In the genomic region with DNA sequence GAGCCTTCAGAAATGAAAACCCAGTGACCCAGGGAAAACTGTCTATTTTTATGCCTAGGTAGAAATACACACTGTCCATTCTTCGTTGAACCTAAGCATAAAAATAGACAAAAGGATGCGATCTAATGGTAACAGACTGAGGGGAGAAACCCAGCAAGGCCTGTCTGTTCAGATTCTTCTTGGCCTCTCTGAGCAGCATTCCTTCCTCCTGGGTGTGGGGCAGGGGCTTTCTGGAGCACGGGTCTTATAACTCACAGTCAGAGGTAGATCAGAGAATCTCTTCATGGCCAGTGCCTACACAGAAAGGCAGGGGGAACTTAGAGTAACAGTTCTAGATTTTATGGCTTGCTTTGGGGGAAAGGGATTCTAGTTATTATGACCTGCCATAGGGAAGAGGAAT, we compare ENCODE assay signal across 16 cellular contexts. TPM values are rescaled to one million over a fixed set of nuclear protein-coding genes. Genes with fewer than 3 reads are reported as not detected.
DNase-seq lines count a peak whose midpoint lies in the region; ATAC-seq and TF ChIP-seq lines count a peak whose summit lies in the region.
"Had no signal": no experiment of that assay in that cellular context is flagged by ENCODE, and none has a peak within 500 bp of the region (broad histone marks: within the 10 kb centered on the region; RNA-seq: fewer than 3 reads in every experiment).

No MANE protein-coding gene starts in this region.

- TF ChIP-seq CTCF in left lung (IDR thresholded peaks at IDR 0.05) = no peak
- TF ChIP-seq CTCF in heart right ventricle (IDR thresholded peaks at IDR 0.05) = no peak
- TF ChIP-seq CTCF in CD14-positive monocyte (IDR thresholded peaks at IDR 0.05) = no peak

- WGBS in heart right ventricle, 2 donors = 65 to 71% methylated on average over 3 of the region's 3 CpGs

- H3K4me3 ChIP-seq in left lung (no peak overlapping the region), heart right ventricle (no peak overlapping the region)
- H3K4me3 ChIP-seq: heart left ventricle, mucosa of descending colon, Peyer's patch had no signal

- H3K4me1 Mint-ChIP-seq in T-helper 17 cell (peaks cover 40% of the 10 kb centered on the region), CD14-positive monocyte (peaks cover 31% of the 10 kb centered on the region)
- peaks cover 30 to 53% of the 10 kb centered on the region in 2 donors for H3K4me1 Mint-ChIP-seq in stimulated activated naive B cell treated with anti-CD40 and anti-IgM and Interleukin-4, amounts not matched to agents 10 μg/mL and 1 μg/mL and 100 μg/mL, for 72 hours

- H3K27ac Mint-ChIP-seq in T-helper 17 cell = no peak overlapping the region
- H3K27ac Mint-ChIP-seq in stimulated activated naive B cell treated with anti-CD40 and anti-IgM and Interleukin-4, amounts not matched to agents 10 μg/mL and 1 μg/mL and 100 μg/mL, for 72 hours = peak overlapping the region; percentile 91
- H3K27ac Mint-ChIP-seq in CD14-positive monocyte = peak overlapping the region in 1 of 7 donors; percentile 40

- H3K27me3 Mint-ChIP-seq in T-helper 17 cell (no peaks in the 10 kb centered on the region), CD14-positive monocyte (ENCODE audit: low read depth in 3 of 3) (peaks cover 0 to 3% (median 0%) of the 10 kb centered on the region in 3 donors)
- H3K27me3 Mint-ChIP-seq in stimulated activated naive B cell treated with anti-CD40 and anti-IgM and Interleukin-4, amounts not matched to agents 10 μg/mL and 1 μg/mL and 100 μg/mL, for 72 hours = no peaks in the 10 kb centered on the region

- H3K36me3 Mint-ChIP-seq in T-helper 17 cell (ENCODE audit: low read depth) (no peaks in the 10 kb centered on the region), CD14-positive monocyte (peaks cover 5 to 14% of the 10 kb centered on the region in 2 donors)
- peaks cover 7 to 9% of the 10 kb centered on the region in 2 donors for H3K36me3 Mint-ChIP-seq in stimulated activated naive B cell treated with anti-CD40 and anti-IgM and Interleukin-4, amounts not matched to agents 10 μg/mL and 1 μg/mL and 100 μg/mL, for 72 hours

- H3K4me1 ChIP-seq in left lung = peaks cover 29 to 98% of the 10 kb centered on the region in 2 donors
- H3K4me1 ChIP-seq in heart right ventricle = peaks cover 12 to 84% (median 35%) of the 10 kb centered on the region in 9 donors

- H3K9me3 Mint-ChIP-seq in stimulated activated naive B cell treated with anti-CD40 and anti-IgM and Interleukin-4, amounts not matched to agents 10 μg/mL and 1 μg/mL and 100 μg/mL, for 72 hours = peaks cover 6 to 9% of the 10 kb centered on the region in 2 donors
- H3K9me3 Mint-ChIP-seq in CD14-positive monocyte = peaks cover 4 to 8% (median 6%) of the 10 kb centered on the region in 7 donors

- H3K36me3 ChIP-seq in left lung (no peaks in the 10 kb centered on the region), heart right ventricle (no peaks in the 10 kb centered on the region)
- H3K36me3 ChIP-seq: heart left ventricle, Peyer's patch had no signal

- H3K9me3 ChIP-seq in T-helper 17 cell (ENCODE audit: control insufficient read depth, low read length, poor library complexity, severe bottlenecking) = no peaks in the 10 kb centered on the region
- H3K9me3 ChIP-seq in left lung = no peaks in the 10 kb centered on the region
- peaks cover 0 to 10% (median 0%) of the 10 kb centered on the region in 11 donors for H3K9me3 ChIP-seq in heart right ventricle
- H3K9me3 ChIP-seq: mucosa of descending colon, Peyer's patch had no signal

- peak; percentile 50 for DNase-seq in activated CD8-positive, alpha-beta memory T cell treated with anti-CD3 and anti-CD28 coated beads for 24 hours
- DNase-seq in activated CD8-positive, alpha-beta memory T cell treated with anti-CD3 and anti-CD28 coated beads, Interleukin-2, amount 50 U/mL, for 48 hours = no peak
- DNase-seq in T-helper 17 cell (no peak), left lung (no peak), heart right ventricle (no peak), CD14-positive monocyte (ENCODE audit: low spot score) (no peak)
- no peak for DNase-seq in stimulated activated naive B cell treated with anti-CD40 and anti-IgM and Interleukin-4, amounts not matched to agents 10 μg/mL and 1 μg/mL and 100 μg/mL, for 72 hours
- DNase-seq: activated CD4-positive, CD25-positive, alpha-beta regulatory T cell; activated T-cell treated with anti-CD3 and anti-CD28 coated beads, Interleukin-2, amount 50 U/mL, for 48 hours; cortex of kidney; heart left ventricle; mucosa of descending colon; NCI-H1436 treated with DMSO at 0.1 percent for 48 hours; Peyer's patch; stimulated activated CD4-positive, alpha-beta T cell treated with anti-CD3 and anti-CD28 coated beads, Interleukin-15, amount 100 ng/mL, for 24 hours had no signal

- H3K27me3 ChIP-seq in left lung (no peaks in the 10 kb centered on the region), heart right ventricle (no peaks in the 10 kb centered on the region)
- H3K27me3 ChIP-seq: heart left ventricle, Peyer's patch had no signal

- peak overlapping the region; percentile 2 to 95 for H3K27ac ChIP-seq in left lung
- peak overlapping the region in 2 of 10 donors; percentile 90 to 92 for H3K27ac ChIP-seq in heart right ventricle

- ATAC-seq in T-helper 17 cell (no peak), left lung (no peak), GM19395 (IDR thresholded peaks at IDR 0.05; ENCODE audit: unreplicated experiment) (no peak), heart right ventricle (no peak)
- ATAC-seq in stimulated activated naive B cell treated with anti-CD40 and anti-IgM and Interleukin-4, amounts not matched to agents 10 μg/mL and 1 μg/mL and 100 μg/mL, for 72 hours (replicated peaks) = no peak
- ATAC-seq: heart left ventricle, mucosa of descending colon had no signal

- intact Hi-C loops in left lung (cut with DNase I) (loop anchor here in 1 of 2 donors (10.0 kb wide), 1 partner anchor 261 kb away; the partner anchor contains the start of gene COX7A2L), heart right ventricle (cut with DNase I) (loop anchor here in 5 of 10 donors (2.0 to 10.0 kb wide), 4 partner anchors 29 to 73 kb away; no protein-coding TSS in a partner anchor), CD14-positive monocyte (cut with micrococcal nuclease) (no loop called here)

- peak overlapping the region; percentile 59 for H3K4me3 Mint-ChIP-seq in T-helper 17 cell
- peak overlapping the region; percentile 39 to 49 for H3K4me3 Mint-ChIP-seq in stimulated activated naive B cell treated with anti-CD40 and anti-IgM and Interleukin-4, amounts not matched to agents 10 μg/mL and 1 μg/mL and 100 μg/mL, for 72 hours
- H3K4me3 Mint-ChIP-seq in CD14-positive monocyte = peak overlapping the region in 1 of 2 donors; percentile 44

RNA-seq across cellular contexts. Expression of gene PKDCC, which starts 56.0 kb away (rescaled TPM):
- total RNA-seq in T-helper 17 cell (1 to 10 TPM in 1 of 2 donors, under 1 TPM in 1; 0.87 to 1.2 TPM), left lung (10 to 100 TPM; 63.1 to 68.2 TPM), heart right ventricle (100 to 1,000 TPM in 2 of 10 donors, 10 to 100 TPM in 8; 25.1 to 263 (median 41.5) TPM)
- polyA plus RNA-seq in heart right ventricle (100 to 1,000 TPM in 1 of 2 donors, 10 to 100 TPM in 1; 91.4 to 121 TPM), CD14-positive monocyte (not detected)

Comparison
In these comparisons a context has a peak if more than half of its experiments do, and no peak if none do; other contexts are left out.
1. RNA of gene PKDCC, which starts 56.0 kb away (total RNA-seq): 63.1 to 68.2 TPM in left lung and 25.1 to 263 TPM in heart right ventricle; 0.87 to 1.2 TPM in T-helper 17 cell; every median in the first group is over 10 times any median in the second.